In genomic region chr10:35563266-35563891, GRCh38 we compare ENCODE assay signal across 1 cellular context.
A peak's percentile ranks its signal among the peaks of the same experiment; 100 is the strongest.
TF ChIP-seq lines count a peak whose summit lies in the region.

No MANE protein-coding gene starts in this region.

TF ChIP-seq in GM12878, 131 proteins besides CTCF, POLR2A, EP300 and RAD21 (continued from another document):
- TF ChIP-seq BHLHE40 (IDR thresholded peaks at IDR 0.05; ENCODE audit: borderline replicate concordance in 1 of 2, low read depth in 2 of 2, low read length in 1 of 2) (0 out of 4 replicates have a peak, but pooled peaks of 1 of the 2 experiments have one; percentile 15), FOXM1 (IDR thresholded peaks at IDR 0.05; ENCODE audit: low read depth, low read length) (no peak), IRF4 (IDR thresholded peaks at IDR 0.05; ENCODE audit: low read depth, low read length) (peak; percentile 74; the same call in 1 of the 2 replicates), E4F1 (IDR thresholded peaks at IDR 0.05; ENCODE audit: borderline replicate concordance, partially characterized antibody) (no peak), RUNX3 (IDR thresholded peaks at IDR 0.05; ENCODE audit: low read length) (0 out of 2 replicates have a peak, but pooled peaks have one; percentile 26), CREB1 (IDR thresholded peaks at IDR 0.05; ENCODE audit: low read depth) (0 out of 2 replicates have a peak, but pooled peaks have one; percentile 42), RAD51 (IDR thresholded peaks at IDR 0.05) (no peak)
TF ChIP-seq in GM12878: peak in this region for 8.
